Comparison of ENCODE assay signal across 41 cellular contexts in the genomic region with DNA sequence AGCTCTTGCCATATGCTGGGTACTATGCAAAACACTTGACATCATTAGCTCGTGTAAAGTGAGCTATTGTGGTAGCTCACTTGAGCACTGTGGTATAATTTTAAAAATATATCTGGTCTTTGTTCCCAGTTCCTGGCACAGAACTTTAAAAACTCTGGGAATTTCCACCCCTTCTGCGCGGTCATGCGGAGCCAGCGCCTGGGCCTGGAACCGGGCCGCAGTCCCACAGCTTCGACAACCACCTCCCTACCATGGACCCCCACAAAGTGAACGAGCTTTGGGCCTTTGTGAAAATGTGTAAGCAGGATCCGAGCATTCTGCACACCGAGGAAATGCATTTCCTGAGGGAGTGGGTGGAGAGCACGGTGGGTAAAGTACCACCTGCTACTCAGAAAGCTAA.
"Had no signal": no experiment of that assay in that cellular context is flagged by ENCODE, and none has a peak within 500 bp of the region (broad histone marks: within the 10 kb centered on the region; RNA-seq: fewer than 3 reads in every experiment).

No MANE protein-coding gene starts in this region.

- H3K27ac ChIP-seq: adrenal gland, ascending aorta, body of pancreas, brain microvascular endothelial cell, breast epithelium, cardiac muscle cell had no signal

- H3K4me1 Mint-ChIP-seq: activated naive CD4-positive, alpha-beta T cell treated with anti-CD3 and anti-CD28 coated beads, Interleukin-2, amount 10 ng/mL, durations not matched to agents 7 days and 5 days; activated naive CD4-positive, alpha-beta T cell treated with anti-CD3 and anti-CD28 coated beads, Interleukin-2, amount 50 U/mL, for 24 hours; activated naive CD8-positive, alpha-beta T cell treated with anti-CD3 and anti-CD28 coated beads for 36 hours; activated naive CD8-positive, alpha-beta T cell treated with anti-CD3 and anti-CD28 coated beads, Interleukin-2, amount 10 ng/mL, durations not matched to agents 7 days and 5 days; activated naive CD8-positive, alpha-beta T cell treated with anti-CD3 and anti-CD28 coated beads, Interleukin-2, amount 50 U/mL, for 24 hours; activated T-helper 17 cell treated with anti-CD3 and anti-CD28 coated beads, Interleukin-2, amount 50 U/mL, for 72 hours; brain; central memory CD8-positive, alpha-beta T cell had no signal

- FAIRE-seq: astrocyte, bronchial epithelial cell had no signal

- H3K4me1 ChIP-seq: adrenal gland, breast epithelium had no signal

- H3K4me3 Mint-ChIP-seq: activated naive CD4-positive, alpha-beta T cell treated with anti-CD3 and anti-CD28 coated beads for 36 hours; activated naive CD4-positive, alpha-beta T cell treated with anti-CD3 and anti-CD28 coated beads, Interleukin-2, amount 10 ng/mL, durations not matched to agents 7 days and 5 days; activated naive CD4-positive, alpha-beta T cell treated with anti-CD3 and anti-CD28 coated beads, Interleukin-2, amount 50 U/mL, for 24 hours; activated naive CD8-positive, alpha-beta T cell; activated naive CD8-positive, alpha-beta T cell treated with anti-CD3 and anti-CD28 coated beads for 36 hours; activated naive CD8-positive, alpha-beta T cell treated with anti-CD3 and anti-CD28 coated beads, Interleukin-2, amount 10 ng/mL, durations not matched to agents 7 days and 5 days; activated naive CD8-positive, alpha-beta T cell treated with anti-CD3 and anti-CD28 coated beads, Interleukin-2, amount 50 U/mL, for 24 hours; activated T-cell treated with anti-CD3 and anti-CD28 coated beads, Interleukin-2, amount 50 U/mL, for 24 hours; activated T-cell treated with anti-CD3 and anti-CD28 coated beads, Interleukin-2, amount 50 U/mL, for 4 hours; activated T-cell treated with anti-CD3 and anti-CD28 coated beads, Interleukin-2, amount 50 U/mL, for 72 hours; activated T-helper 1 cell treated with anti-CD3 and anti-CD28 coated beads, Interleukin-12 subunit alpha, Interleukin-12 subunit beta, Interleukin-2, Interleukin-4 antibody, amounts not matched to agents 30 ng/mL and 10 ng/mL and 1 ng/mL, durations not matched to agents 14 hours and 24 hours and 36 hours; activated T-helper 17 cell treated with anti-CD3 and anti-CD28 coated beads, Interleukin-2, amount 50 U/mL, for 72 hours; brain; central memory CD8-positive, alpha-beta T cell had no signal

- H3K27ac Mint-ChIP-seq: activated naive CD4-positive, alpha-beta T cell treated with anti-CD3 and anti-CD28 coated beads for 36 hours; activated naive CD4-positive, alpha-beta T cell treated with anti-CD3 and anti-CD28 coated beads, Interleukin-2, amount 10 ng/mL, durations not matched to agents 7 days and 5 days; activated naive CD4-positive, alpha-beta T cell treated with anti-CD3 and anti-CD28 coated beads, Interleukin-2, amount 50 U/mL, for 24 hours; activated naive CD4-positive, alpha-beta T cell treated with anti-CD3 and anti-CD28 coated beads, Interleukin-2, amount 50 U/mL, for 72 hours; activated naive CD8-positive, alpha-beta T cell; activated naive CD8-positive, alpha-beta T cell treated with anti-CD3 and anti-CD28 coated beads for 36 hours; activated naive CD8-positive, alpha-beta T cell treated with anti-CD3 and anti-CD28 coated beads, Interleukin-2, amount 10 ng/mL, durations not matched to agents 7 days and 5 days; activated naive CD8-positive, alpha-beta T cell treated with anti-CD3 and anti-CD28 coated beads, Interleukin-2, amount 50 U/mL, for 24 hours; activated T-cell treated with anti-CD3 and anti-CD28 coated beads, Interleukin-2, amount 50 U/mL, for 24 hours; activated T-cell treated with anti-CD3 and anti-CD28 coated beads, Interleukin-2, amount 50 U/mL, for 72 hours; activated T-helper 1 cell treated with anti-CD3 and anti-CD28 coated beads, Interleukin-12 subunit alpha, Interleukin-12 subunit beta, Interleukin-2, Interleukin-4 antibody, amounts not matched to agents 30 ng/mL and 10 ng/mL and 1 ng/mL, durations not matched to agents 14 hours and 24 hours and 36 hours; activated T-helper 17 cell treated with anti-CD3 and anti-CD28 coated beads, Interleukin-2, amount 50 U/mL, for 72 hours; activated T-helper 2 cell treated with anti-CD3 and anti-CD28 coated beads, Interferon-gamma antibody, Interleukin-2, Interleukin-4, amounts not matched to agents 10 μg/mL and 5 μg/mL and 100 μg/mL, durations not matched to agents 14 hours and 24 hours and 36 hours; brain had no signal

- H3K4me3 ChIP-seq: adrenal gland, ascending aorta, body of pancreas, breast epithelium, cardiac muscle cell had no signal

- H3K9me3 ChIP-seq: adrenal gland, body of pancreas had no signal

- H3K36me3 ChIP-seq: adrenal gland, ascending aorta, brain microvascular endothelial cell, breast epithelium, cardiac muscle cell had no signal

- H3K27me3 Mint-ChIP-seq: activated naive CD4-positive, alpha-beta T cell treated with anti-CD3 and anti-CD28 coated beads, Interleukin-2, amount 10 ng/mL, durations not matched to agents 7 days and 5 days; activated naive CD8-positive, alpha-beta T cell treated with anti-CD3 and anti-CD28 coated beads, Interleukin-2, amount 10 ng/mL, durations not matched to agents 7 days and 5 days had no signal

- H3K27me3 ChIP-seq: ascending aorta, body of pancreas, brain microvascular endothelial cell, breast epithelium, cardiac muscle cell had no signal

- DNase-seq: activated effector memory CD4-positive, alpha-beta T cell treated with anti-CD3 and anti-CD28 coated beads, Interleukin-2, amount 50 U/mL, for 16 hours; activated effector memory CD4-positive, alpha-beta T cell treated with Interleukin-2 at 50 U/mL for 16 hours; activated gamma-delta T cell; activated gamma-delta T cell treated with Interleukin-2 at 50 U/mL for 16 hours; activated naive CD4-positive, alpha-beta T cell; activated naive CD4-positive, alpha-beta T cell treated with anti-CD3 and anti-CD28 coated beads for 36 hours; activated naive CD4-positive, alpha-beta T cell treated with anti-CD3 and anti-CD28 coated beads, Interleukin-2, amount 10 ng/mL, durations not matched to agents 7 days and 5 days; activated naive CD4-positive, alpha-beta T cell treated with anti-CD3 and anti-CD28 coated beads, Interleukin-2, amount 50 U/mL, for 16 hours; activated naive CD4-positive, alpha-beta T cell treated with Interleukin-2 at 50 U/mL for 16 hours; activated naive CD8-positive, alpha-beta T cell treated with anti-CD3 and anti-CD28 coated beads for 36 hours; activated naive CD8-positive, alpha-beta T cell treated with anti-CD3 and anti-CD28 coated beads, Interleukin-2, amount 10 ng/mL, durations not matched to agents 7 days and 5 days; activated naive CD8-positive, alpha-beta T cell treated with anti-CD3 and anti-CD28 coated beads, Interleukin-2, amount 50 U/mL, for 24 hours; activated T-cell treated with anti-CD3 and anti-CD28 coated beads for 4 hours; activated T-cell treated with anti-CD3 and anti-CD28 coated beads, Interleukin-2, amount 50 U/mL, for 1 hour; activated T-cell treated with anti-CD3 and anti-CD28 coated beads, Interleukin-2, amount 50 U/mL, for 24 hours; activated T-cell treated with anti-CD3 and anti-CD28 coated beads, Interleukin-2, amount 50 U/mL, for 4 hours; activated T-cell treated with anti-CD3 and anti-CD28 coated beads, Interleukin-2, amount 50 U/mL, for 48 hours; activated T-cell treated with anti-CD3 and anti-CD28 coated beads, Interleukin-2, amount 50 U/mL, for 72 hours; adrenal gland; amniotic stem cell; amygdala; anterior cingulate cortex; aorta; body of pancreas; brain microvascular endothelial cell; caudate nucleus; central memory CD4-positive, alpha-beta T cell; cerebellar nuclear complex had no signal

- H3K36me3 Mint-ChIP-seq: activated naive CD4-positive, alpha-beta T cell treated with anti-CD3 and anti-CD28 coated beads, Interleukin-2, amount 10 ng/mL, durations not matched to agents 7 days and 5 days; activated naive CD4-positive, alpha-beta T cell treated with anti-CD3 and anti-CD28 coated beads, Interleukin-2, amount 50 U/mL, for 24 hours; activated naive CD4-positive, alpha-beta T cell treated with anti-CD3 and anti-CD28 coated beads, Interleukin-2, amount 50 U/mL, for 72 hours; activated naive CD8-positive, alpha-beta T cell; activated naive CD8-positive, alpha-beta T cell treated with anti-CD3 and anti-CD28 coated beads for 36 hours; activated naive CD8-positive, alpha-beta T cell treated with anti-CD3 and anti-CD28 coated beads, Interleukin-2, amount 10 ng/mL, durations not matched to agents 7 days and 5 days; brain had no signal
